In the genomic region with DNA sequence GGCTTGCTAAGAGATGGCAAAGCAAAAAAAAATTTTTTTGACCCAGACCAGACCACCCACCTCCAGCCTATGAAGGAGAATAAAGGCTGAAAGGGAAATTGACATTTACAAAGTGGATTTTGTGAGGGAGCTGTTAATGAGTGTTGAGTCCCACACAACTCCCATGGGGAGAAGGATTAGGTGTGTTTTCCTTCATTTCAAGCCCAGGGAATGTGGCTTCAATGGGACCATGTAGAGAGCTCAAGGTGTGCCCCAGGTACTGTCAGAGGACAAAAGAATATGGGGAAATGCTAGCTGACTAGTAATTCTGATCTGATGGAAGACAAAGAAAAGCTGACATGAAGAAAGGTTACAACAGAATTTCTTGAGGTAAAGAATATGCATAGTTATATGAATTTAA, we compare ENCODE assay signal across 14 cellular contexts. TPM values are rescaled to one million over a fixed set of nuclear protein-coding genes. Genes with fewer than 3 reads are reported as not detected.
DNase-seq lines count a peak whose midpoint lies in the region; ATAC-seq and TF ChIP-seq lines count a peak whose summit lies in the region.
"Had no signal": no experiment of that assay in that cellular context is flagged by ENCODE, and none has a peak within 500 bp of the region (broad histone marks: within the 10 kb centered on the region; RNA-seq: fewer than 3 reads in every experiment).

No MANE protein-coding gene starts in this region.

- DNase-seq in NCI-H82 (lab: John Stamatoyannopoulos, UW) (peak; percentile 25), NCI-H82 treated with DMSO at 0.1 percent for 48 hours (lab: John Stamatoyannopoulos, UW; ENCODE audit: unreplicated experiment) (no peak), WTC11 (ENCODE audit: low spot score) (no peak), mesothelial cell of epicardium (ENCODE audit: low spot score in 2 of 2, unreplicated experiment in 2 of 2) (no peak), NCI-H1694 (lab: John Stamatoyannopoulos, UW) (no peak), OCI-M1 (lab: John Stamatoyannopoulos, UW) (no peak)
- DNase-seq: Caco-2; CD8-positive, alpha-beta memory T cell; DMS 273 treated with DMSO at 0.1 percent for 48 hours; H7 had no signal

- no peaks in the 10 kb centered on the region; the same call in 1 of the 2 replicates for H3K9me3 Mint-ChIP-seq in WTC11
- H3K9me3 Mint-ChIP-seq in mesothelial cell of epicardium: no peaks in the 10 kb centered on the region
- H3K9me3 Mint-ChIP-seq: CD8-positive, alpha-beta memory T cell; GM23338 had no signal

- H3K4me1 Mint-ChIP-seq in WTC11: peaks cover 23% of the 10 kb centered on the region
- H3K4me1 Mint-ChIP-seq in mesothelial cell of epicardium: peaks cover 44% of the 10 kb centered on the region
- H3K4me1 Mint-ChIP-seq: CD8-positive, alpha-beta memory T cell had no signal

- H3K27me3 Mint-ChIP-seq in WTC11 (ENCODE audit: low read depth): no peaks in the 10 kb centered on the region; the same call in 1 of the 2 replicates
- no peaks in the 10 kb centered on the region for H3K27me3 Mint-ChIP-seq in mesothelial cell of epicardium (ENCODE audit: low read depth)

- H3K36me3 Mint-ChIP-seq in WTC11 (no peaks in the 10 kb centered on the region), mesothelial cell of epicardium (no peaks in the 10 kb centered on the region)
- H3K36me3 Mint-ChIP-seq: CD8-positive, alpha-beta memory T cell had no signal

- peak; percentile 67 for ATAC-seq in WTC11
- no peak for ATAC-seq in esophagus mucosa
- no peak for ATAC-seq in GM18873 (IDR thresholded peaks at IDR 0.05; ENCODE audit: low FRiP score, unreplicated experiment)
- ATAC-seq: GM23338 had no signal

- CTCF ChIA-PET in WTC11 (lab: Charles Lee): interaction anchor here (1.1 kb wide), 1 partner anchor 8 kb away, joined by 3 read pairs; no protein-coding TSS in a partner anchor

- H3K4me3 Mint-ChIP-seq in WTC11 (no peak overlapping the region), mesothelial cell of epicardium (no peak overlapping the region)
- H3K4me3 Mint-ChIP-seq: CD8-positive, alpha-beta memory T cell; GM23338 had no signal

- POLR2A ChIA-PET in WTC11 (lab: Charles Lee): no interaction called here

- no peak for TF ChIP-seq CTCF in WTC11 (IDR thresholded peaks at IDR 0.05)
- TF ChIP-seq CTCF in mesothelial cell of epicardium (IDR thresholded peaks at IDR 0.05; ENCODE audit: unreplicated experiment): no peak

- H3K27ac Mint-ChIP-seq in WTC11 (no peak overlapping the region), mesothelial cell of epicardium (peak overlapping the region; percentile 71)
- H3K27ac Mint-ChIP-seq: CD8-positive, alpha-beta memory T cell; GM23338 had no signal

TF ChIP-seq in WTC11, 78 proteins besides CTCF, POLR2A, EP300 and RAD21:
- TF ChIP-seq, protein P1, sequence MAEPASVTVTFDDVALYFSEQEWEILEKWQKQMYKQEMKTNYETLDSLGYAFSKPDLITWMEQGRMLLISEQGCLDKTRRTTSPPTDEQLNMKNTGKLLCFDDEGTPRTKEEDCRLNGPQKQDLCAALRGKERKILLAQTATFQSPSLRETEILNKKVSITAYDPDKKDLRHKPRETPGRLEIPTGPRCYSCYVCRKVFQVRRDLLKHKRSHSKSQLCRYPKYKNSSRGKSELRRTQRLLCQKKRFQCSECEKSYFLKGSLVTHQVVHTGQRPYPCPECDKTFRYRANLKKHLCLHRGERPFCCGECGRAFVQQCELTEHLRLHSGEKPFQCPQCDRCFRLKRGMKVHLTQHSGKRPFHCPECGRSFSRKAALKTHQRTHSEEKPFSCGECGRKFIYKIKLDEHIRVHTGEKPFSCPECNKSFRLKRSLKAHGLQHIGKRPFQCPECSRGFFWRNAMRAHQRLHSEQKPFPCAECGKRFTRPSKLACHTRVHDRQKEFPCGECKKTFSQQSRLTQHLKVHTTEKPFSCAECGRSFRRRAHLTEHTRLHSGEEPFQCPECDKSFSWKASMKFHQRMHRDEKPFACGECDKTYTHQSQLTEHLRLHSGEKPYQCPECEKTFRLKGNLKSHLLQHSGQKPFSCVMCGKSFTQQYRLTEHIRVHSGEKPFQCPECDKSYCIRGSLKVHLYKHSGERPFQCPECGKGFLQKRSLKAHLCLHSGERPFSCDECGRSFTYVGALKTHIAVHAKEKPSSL (CRISPR knock-in tag; conservative IDR thresholded peaks at IDR 0.05): no peak
- TF ChIP-seq MYBL2 (CRISPR knock-in tag; IDR thresholded peaks at IDR 0.05): no peak
- TF ChIP-seq, protein P2, sequence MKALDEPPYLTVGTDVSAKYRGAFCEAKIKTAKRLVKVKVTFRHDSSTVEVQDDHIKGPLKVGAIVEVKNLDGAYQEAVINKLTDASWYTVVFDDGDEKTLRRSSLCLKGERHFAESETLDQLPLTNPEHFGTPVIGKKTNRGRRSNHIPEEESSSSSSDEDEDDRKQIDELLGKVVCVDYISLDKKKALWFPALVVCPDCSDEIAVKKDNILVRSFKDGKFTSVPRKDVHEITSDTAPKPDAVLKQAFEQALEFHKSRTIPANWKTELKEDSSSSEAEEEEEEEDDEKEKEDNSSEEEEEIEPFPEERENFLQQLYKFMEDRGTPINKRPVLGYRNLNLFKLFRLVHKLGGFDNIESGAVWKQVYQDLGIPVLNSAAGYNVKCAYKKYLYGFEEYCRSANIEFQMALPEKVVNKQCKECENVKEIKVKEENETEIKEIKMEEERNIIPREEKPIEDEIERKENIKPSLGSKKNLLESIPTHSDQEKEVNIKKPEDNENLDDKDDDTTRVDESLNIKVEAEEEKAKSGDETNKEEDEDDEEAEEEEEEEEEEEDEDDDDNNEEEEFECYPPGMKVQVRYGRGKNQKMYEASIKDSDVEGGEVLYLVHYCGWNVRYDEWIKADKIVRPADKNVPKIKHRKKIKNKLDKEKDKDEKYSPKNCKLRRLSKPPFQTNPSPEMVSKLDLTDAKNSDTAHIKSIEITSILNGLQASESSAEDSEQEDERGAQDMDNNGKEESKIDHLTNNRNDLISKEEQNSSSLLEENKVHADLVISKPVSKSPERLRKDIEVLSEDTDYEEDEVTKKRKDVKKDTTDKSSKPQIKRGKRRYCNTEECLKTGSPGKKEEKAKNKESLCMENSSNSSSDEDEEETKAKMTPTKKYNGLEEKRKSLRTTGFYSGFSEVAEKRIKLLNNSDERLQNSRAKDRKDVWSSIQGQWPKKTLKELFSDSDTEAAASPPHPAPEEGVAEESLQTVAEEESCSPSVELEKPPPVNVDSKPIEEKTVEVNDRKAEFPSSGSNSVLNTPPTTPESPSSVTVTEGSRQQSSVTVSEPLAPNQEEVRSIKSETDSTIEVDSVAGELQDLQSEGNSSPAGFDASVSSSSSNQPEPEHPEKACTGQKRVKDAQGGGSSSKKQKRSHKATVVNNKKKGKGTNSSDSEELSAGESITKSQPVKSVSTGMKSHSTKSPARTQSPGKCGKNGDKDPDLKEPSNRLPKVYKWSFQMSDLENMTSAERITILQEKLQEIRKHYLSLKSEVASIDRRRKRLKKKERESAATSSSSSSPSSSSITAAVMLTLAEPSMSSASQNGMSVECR (CRISPR knock-in tag; IDR thresholded peaks at IDR 0.05; ENCODE audit: borderline replicate concordance): no peak

RNA-seq across cellular contexts. Expression of a gene that starts 48.8 kb away (rescaled TPM):
- 81.2 to 96.6 TPM (median 88.1 TPM) in 3 replicates for total RNA-seq in WTC11 (2021)
- total RNA-seq in mesothelial cell of epicardium: 2,538 to 2,739 TPM (median 2,734 TPM) in 3 replicates
- 21.9 TPM for total RNA-seq in esophagus mucosa
- total RNA-seq: HT-29 had no signal

Comparison
In these comparisons a context has a peak if more than half of its experiments do, and no peak if none do; other contexts are left out.
1. RNA of a gene that starts 48.8 kb away (total RNA-seq): 2,538 to 2,739 TPM in mesothelial cell of epicardium; 81.2 to 96.6 TPM in WTC11 and 21.9 TPM in esophagus mucosa (single experiment); every median in the first group is over 10 times any median in the second.